ENCODE assay signal across 18 cellular contexts in the genomic region with DNA sequence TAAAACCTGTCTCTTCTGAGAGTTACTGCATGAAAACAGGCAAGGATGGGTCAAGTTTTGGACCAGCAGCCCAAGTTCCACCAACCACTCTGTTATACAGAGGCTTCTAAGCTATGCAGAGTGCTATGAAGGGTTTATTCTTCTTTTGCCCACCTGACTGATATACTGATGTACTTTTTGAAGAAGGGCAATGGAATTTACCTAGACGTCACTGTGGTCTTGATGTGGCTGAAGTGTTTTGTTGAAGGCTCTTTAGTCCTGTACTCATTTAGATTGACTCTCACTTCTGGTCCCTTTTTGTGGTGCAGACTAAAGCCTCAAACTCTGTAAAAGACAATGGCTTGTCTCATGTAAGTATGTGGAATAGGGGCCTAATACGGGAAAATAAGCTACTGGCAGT.
DNase-seq lines count a peak whose midpoint lies in the region; ATAC-seq, FAIRE-seq and TF ChIP-seq lines count a peak whose summit lies in the region.
"Had no signal": no experiment of that assay in that cellular context is flagged by ENCODE, and none has a peak within 500 bp of the region (broad histone marks: within the 10 kb centered on the region; RNA-seq: fewer than 3 reads in every experiment).

No MANE protein-coding gene starts in this region.

- intact Hi-C loops in CD8-positive, alpha-beta T cell (cut with DNase I, micrococcal nuclease): no loop called here
- intact Hi-C loops in tibial artery (cut with DNase I; ENCODE audit: low total_unique reads): no loop called here

- no CpG with 5 or more reads among the region's 2 CpGs for WGBS in trophoblast cell (ENCODE audit: extremely low coverage, insufficient coverage, insufficient read length)

- CTCF ChIA-PET in CD8-positive, alpha-beta T cell (lab: Charles Lee): interaction anchor here (0.6 kb wide), 1 partner anchor 657 kb away, joined by 3 read pairs; no protein-coding TSS in a partner anchor
- CTCF ChIA-PET in activated CD8-positive, alpha-beta T cell treated with anti-CD3 and anti-CD28 coated beads, Interleukin-2, amount 10 ng/mL, durations not matched to agents 7 days and 5 days (lab: Charles Lee): no interaction called here

- H3K36me3 Mint-ChIP-seq in CD8-positive, alpha-beta T cell: peaks cover 10% of the 10 kb centered on the region
- H3K36me3 Mint-ChIP-seq in activated CD8-positive, alpha-beta T cell treated with anti-CD3 and anti-CD28 coated beads, Interleukin-2, amount 10 ng/mL, durations not matched to agents 7 days and 5 days (ENCODE audit: low read depth): peaks cover 24% of the 10 kb centered on the region
- H3K36me3 Mint-ChIP-seq in immature natural killer cell: peaks cover 0 to 3% (median 0%) of the 10 kb centered on the region in 3 donors

- H3K4me3 ChIP-seq in CD8-positive, alpha-beta T cell (ENCODE audit: low read depth, low read length): no peak overlapping the region
- H3K4me3 ChIP-seq in tibial artery: no peak overlapping the region
- H3K4me3 ChIP-seq in trophoblast cell (ENCODE audit: low read depth, low read length): no peak overlapping the region
- H3K4me3 ChIP-seq: BLaER1, GM23338 had no signal

- no peak overlapping the region for H2BK12ac ChIP-seq in trophoblast cell (ENCODE audit: low read length)

- no peak overlapping the region for H2BK5ac ChIP-seq in trophoblast cell (ENCODE audit: low read depth, low read length, poor library complexity)

- TF ChIP-seq CTCF in CD8-positive, alpha-beta T cell (IDR thresholded peaks at IDR 0.05): no peak
- TF ChIP-seq CTCF in tibial artery (IDR thresholded peaks at IDR 0.05): no peak

- H3K4ac ChIP-seq in trophoblast cell (ENCODE audit: low read depth, low read length): no peak overlapping the region

- H2AK5ac ChIP-seq in trophoblast cell (ENCODE audit: low read length): no peak overlapping the region

- H3K14ac ChIP-seq in trophoblast cell (ENCODE audit: low read length): no peak overlapping the region

- no peak overlapping the region for H2BK120ac ChIP-seq in trophoblast cell (ENCODE audit: insufficient read depth, low read length, poor library complexity)

- DNase-seq in CD8-positive, alpha-beta T cell: no peak
- DNase-seq in GM19239 (ENCODE audit: insufficient read length, low spot score) (no peak), immature natural killer cell (peak; percentile 1 to 17 (median 16)), hepatic stellate cell (ENCODE audit: low spot score) (no peak), iPS-NIHi11 (ENCODE audit: low spot score) (no peak), tibial artery (no peak), trophoblast cell (no peak)
- no peak for DNase-seq in activated CD8-positive, alpha-beta T cell treated with anti-CD3 and anti-CD28 coated beads, Interleukin-2, amount 10 ng/mL, durations not matched to agents 7 days and 5 days
- DNase-seq: 8988T; Calu3; CD4-positive, alpha-beta memory T cell; DMS79 treated with DMSO at 0.1 percent for 48 hours; HCEC 1CT had no signal

- H3K23ac ChIP-seq in trophoblast cell (ENCODE audit: low read length): no peak overlapping the region

- no peak overlapping the region for H4K8ac ChIP-seq in trophoblast cell (ENCODE audit: low read depth, low read length)

- H3K4me1 Mint-ChIP-seq in CD8-positive, alpha-beta T cell (ENCODE audit: low read depth): no peaks in the 10 kb centered on the region
- H3K4me1 Mint-ChIP-seq in activated CD8-positive, alpha-beta T cell treated with anti-CD3 and anti-CD28 coated beads, Interleukin-2, amount 10 ng/mL, durations not matched to agents 7 days and 5 days (ENCODE audit: low read depth): peaks cover 8% of the 10 kb centered on the region
- no peaks in the 10 kb centered on the region for H3K4me1 Mint-ChIP-seq in immature natural killer cell
- H3K4me1 Mint-ChIP-seq: CD14-positive monocyte, GM23338 had no signal

- H3K79me1 ChIP-seq in trophoblast cell (ENCODE audit: low read length): no peaks in the 10 kb centered on the region

- peak; percentile 54 for FAIRE-seq in GM19239 (lab: Jason Lieb, UNC)
- FAIRE-seq: H54 had no signal

- no peak overlapping the region for H3K27ac Mint-ChIP-seq in CD8-positive, alpha-beta T cell
- H3K27ac Mint-ChIP-seq in activated CD8-positive, alpha-beta T cell treated with anti-CD3 and anti-CD28 coated beads, Interleukin-2, amount 10 ng/mL, durations not matched to agents 7 days and 5 days: no peak overlapping the region
- no peak overlapping the region for H3K27ac Mint-ChIP-seq in immature natural killer cell
- H3K27ac Mint-ChIP-seq: CD14-positive monocyte; CD4-positive, alpha-beta memory T cell; GM23338 had no signal

- no peaks in the 10 kb centered on the region for H3K4me1 ChIP-seq in CD8-positive, alpha-beta T cell (ENCODE audit: insufficient read depth, low read length)
- H3K4me1 ChIP-seq in tibial artery (no peaks in the 10 kb centered on the region), trophoblast cell (ENCODE audit: control insufficient read depth in 1 of 2, insufficient read depth in 2 of 2, low read length in 2 of 2) (no peaks in the 10 kb centered on the region)
- H3K4me1 ChIP-seq: BLaER1 had no signal

- ATAC-seq in CD8-positive, alpha-beta T cell: peak; percentile 31
- ATAC-seq in activated CD8-positive, alpha-beta T cell treated with anti-CD3 and anti-CD28 coated beads, Interleukin-2, amount 10 ng/mL, durations not matched to agents 7 days and 5 days: peak; percentile 23
- ATAC-seq: GM23338 had no signal

- no peaks in the 10 kb centered on the region for H3K9me3 ChIP-seq in CD8-positive, alpha-beta T cell (ENCODE audit: low read length)
- H3K9me3 ChIP-seq in tibial artery (no peaks in the 10 kb centered on the region), trophoblast cell (ENCODE audit: insufficient read depth, low read depth, low read length) (no peaks in the 10 kb centered on the region)

- H3K9ac ChIP-seq in trophoblast cell (ENCODE audit: low read length): no peak overlapping the region
- H3K9ac ChIP-seq: BLaER1 had no signal

- no peaks in the 10 kb centered on the region for H3K27me3 ChIP-seq in CD8-positive, alpha-beta T cell (ENCODE audit: insufficient read depth, low read length)
- H3K27me3 ChIP-seq in tibial artery (no peaks in the 10 kb centered on the region), trophoblast cell (ENCODE audit: insufficient read depth, low read length) (no peaks in the 10 kb centered on the region)
- H3K27me3 ChIP-seq: BLaER1 had no signal

- no peak overlapping the region for H4K12ac ChIP-seq in trophoblast cell (ENCODE audit: low read depth, low read length)

- no peak overlapping the region for H3K4me3 Mint-ChIP-seq in CD8-positive, alpha-beta T cell
- H3K4me3 Mint-ChIP-seq in activated CD8-positive, alpha-beta T cell treated with anti-CD3 and anti-CD28 coated beads, Interleukin-2, amount 10 ng/mL, durations not matched to agents 7 days and 5 days: no peak overlapping the region
- H3K4me3 Mint-ChIP-seq in immature natural killer cell: no peak overlapping the region
- H3K4me3 Mint-ChIP-seq: CD4-positive, alpha-beta memory T cell; GM23338 had no signal

- no peak overlapping the region for H3K4me2 ChIP-seq in trophoblast cell (ENCODE audit: low read length)
- H3K4me2 ChIP-seq: BLaER1, GM23338 had no signal

- no peaks in the 10 kb centered on the region for H3K36me3 ChIP-seq in CD8-positive, alpha-beta T cell (ENCODE audit: insufficient read depth, low read length)
- H3K36me3 ChIP-seq in tibial artery (peaks cover 0 to 3% (median 0%) of the 10 kb centered on the region in 3 donors), trophoblast cell (ENCODE audit: control insufficient read depth in 1 of 2, insufficient read depth in 2 of 2, low read length in 2 of 2) (no peaks in the 10 kb centered on the region)

- no peak overlapping the region for H3K27ac ChIP-seq in CD8-positive, alpha-beta T cell (ENCODE audit: low read depth, low read length)
- H3K27ac ChIP-seq in tibial artery (no peak overlapping the region), trophoblast cell (ENCODE audit: low read depth, low read length) (no peak overlapping the region)
- H3K27ac ChIP-seq: BLaER1, HL-60 had no signal

- H3K27me3 Mint-ChIP-seq in CD8-positive, alpha-beta T cell (ENCODE audit: low read depth): no peaks in the 10 kb centered on the region
- H3K27me3 Mint-ChIP-seq in activated CD8-positive, alpha-beta T cell treated with anti-CD3 and anti-CD28 coated beads, Interleukin-2, amount 10 ng/mL, durations not matched to agents 7 days and 5 days (ENCODE audit: low read depth): no peaks in the 10 kb centered on the region
- H3K27me3 Mint-ChIP-seq in immature natural killer cell (ENCODE audit: low read depth in 3 of 3): peaks cover 0 to 4% (median 2%) of the 10 kb centered on the region in 3 donors
- H3K27me3 Mint-ChIP-seq: CD4-positive, alpha-beta memory T cell had no signal

- H4K91ac ChIP-seq in trophoblast cell (ENCODE audit: low read depth, low read length): no peak overlapping the region

- no peak overlapping the region for H2AFZ ChIP-seq in trophoblast cell (ENCODE audit: insufficient read depth, low read length, poor library complexity)
- H2AFZ ChIP-seq: GM23338 had no signal

- H3K18ac ChIP-seq in trophoblast cell (ENCODE audit: low read length): no peak overlapping the region

- H3K9me3 Mint-ChIP-seq in CD8-positive, alpha-beta T cell: peaks cover 1% of the 10 kb centered on the region
- H3K9me3 Mint-ChIP-seq in activated CD8-positive, alpha-beta T cell treated with anti-CD3 and anti-CD28 coated beads, Interleukin-2, amount 10 ng/mL, durations not matched to agents 7 days and 5 days (ENCODE audit: insufficient read depth): no peaks in the 10 kb centered on the region
- H3K9me3 Mint-ChIP-seq in immature natural killer cell: peaks cover 0 to 1% (median 0%) of the 10 kb centered on the region in 6 donors

- POLR2A ChIA-PET in CD8-positive, alpha-beta T cell (lab: Charles Lee): no interaction called here
- POLR2A ChIA-PET in activated CD8-positive, alpha-beta T cell treated with anti-CD3 and anti-CD28 coated beads, Interleukin-2, amount 10 ng/mL, durations not matched to agents 7 days and 5 days (lab: Charles Lee): no interaction called here

- no peaks in the 10 kb centered on the region for H3K79me2 ChIP-seq in trophoblast cell (ENCODE audit: control insufficient read depth, insufficient read depth, low read length, poor library complexity)

Comparison
In these comparisons a context has a peak if more than half of its experiments do, and no peak if none do; other contexts are left out.
1. DNase-seq: peak in immature natural killer cell (3 of 3); none in CD8-positive, alpha-beta T cell (0 of 7), GM19239 (single experiment), activated CD8-positive, alpha-beta T cell treated with anti-CD3 and anti-CD28 coated beads, Interleukin-2, amount 10 ng/mL, durations not matched to agents 7 days and 5 days (single experiment), hepatic stellate cell (single experiment), iPS-NIHi11 (single experiment), tibial artery (0 of 2) and trophoblast cell (0 of 2).